In the genomic region with DNA sequence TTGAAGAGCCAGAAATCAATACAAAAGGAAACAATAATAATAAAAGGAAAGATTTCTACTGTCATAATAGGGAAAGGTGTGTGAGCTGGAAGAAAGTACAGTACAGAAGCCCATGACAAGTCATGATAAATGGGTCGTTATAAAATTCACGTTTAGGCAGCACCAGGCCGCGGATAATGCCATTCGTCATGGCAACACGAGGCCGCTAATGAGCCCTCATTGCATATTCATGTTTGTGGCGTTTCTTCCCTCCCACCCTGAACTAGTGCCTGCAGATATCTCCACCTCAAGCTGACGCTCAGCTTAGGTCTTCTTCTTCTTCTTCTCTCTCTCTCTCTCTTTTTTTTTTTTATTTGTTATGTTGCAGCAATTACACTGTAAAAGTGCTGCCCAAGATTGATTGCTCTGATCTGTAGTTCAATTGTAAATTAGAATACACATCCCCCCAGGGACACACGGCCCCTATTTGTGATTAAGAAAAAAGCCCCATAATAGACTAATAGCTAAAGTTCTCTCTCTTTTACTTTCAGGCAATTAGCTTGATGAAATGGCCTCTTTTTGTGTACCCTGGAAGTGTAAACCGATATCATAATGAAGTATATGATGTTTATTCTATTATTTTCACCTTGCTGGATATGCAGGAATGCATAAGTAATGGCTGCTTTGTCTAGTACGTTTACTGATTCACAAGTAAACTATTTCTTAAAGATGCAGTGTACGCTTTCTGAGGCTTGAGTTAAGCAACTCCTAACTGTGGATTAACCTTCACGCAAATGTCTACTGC, we compare ENCODE assay signal across 18 cellular contexts.
DNase-seq lines count a peak whose midpoint lies in the region; ATAC-seq, FAIRE-seq and TF ChIP-seq lines count a peak whose summit lies in the region.
"Had no signal": no experiment of that assay in that cellular context is flagged by ENCODE, and none has a peak within 500 bp of the region (broad histone marks: within the 10 kb centered on the region; RNA-seq: fewer than 3 reads in every experiment).

No MANE protein-coding gene starts in this region.

- peaks cover 37% of the 10 kb centered on the region for H3K4me1 Mint-ChIP-seq in nephron
- H3K4me1 Mint-ChIP-seq: B cell had no signal

- FAIRE-seq in bronchial epithelial cell (lab: Jason Lieb, UNC) = no peak
- FAIRE-seq: endometrium, GM12892 had no signal

- H3K9me3 Mint-ChIP-seq in nephron = no peaks in the 10 kb centered on the region
- H3K9me3 Mint-ChIP-seq: activated T-helper 2 cell treated with anti-CD3 and anti-CD28 coated beads, Interferon-gamma antibody, Interleukin-2, Interleukin-4, amounts not matched to agents 10 μg/mL and 5 μg/mL and 100 μg/mL, durations not matched to agents 14 hours and 24 hours and 36 hours had no signal

- no peaks in the 10 kb centered on the region for H3K36me3 ChIP-seq in bronchial epithelial cell (ENCODE audit: control insufficient read depth, insufficient read depth, low read length)

- H3K4me3 Mint-ChIP-seq in nephron = no peak overlapping the region
- H3K4me3 Mint-ChIP-seq: B cell had no signal

- peak overlapping the region; percentile 64 to 78 (median 72) for H3K27ac Mint-ChIP-seq in nephron
- H3K27ac Mint-ChIP-seq: activated T-helper 2 cell treated with anti-CD3 and anti-CD28 coated beads, Interferon-gamma antibody, Interleukin-2, Interleukin-4, amounts not matched to agents 10 μg/mL and 5 μg/mL and 100 μg/mL, durations not matched to agents 14 hours and 24 hours and 36 hours; B cell had no signal

- DNase-seq in Caki2 (ENCODE audit: low read depth) (peak; percentile 68), NCI-H1105 treated with DMSO at 0.1 percent for 48 hours (lab: John Stamatoyannopoulos, UW) (peak; percentile 21), bronchial epithelial cell (ENCODE audit: low read depth) (peak; percentile 80), NCI-H146 treated with DMSO at 0.1 percent for 48 hours (lab: John Stamatoyannopoulos, UW; ENCODE audit: unreplicated experiment) (no peak), NCI-H82 (lab: John Stamatoyannopoulos, UW) (no peak)
- no peak for DNase-seq in activated naive CD4-positive, alpha-beta T cell treated with Interleukin-2 at 50 U/mL for 16 hours
- DNase-seq: DMS79 treated with DMSO at 0.1 percent for 48 hours; mucosa of descending colon; NCI-H1436 treated with DMSO at 0.1 percent for 48 hours; NK-92 treated with Interleukin-12 subunit alpha and Interleukin-12 subunit beta, amount 100 ng/mL, for 24 hours; stimulated activated CD4-positive, alpha-beta T cell treated with anti-CD3 and anti-CD28 coated beads, Interleukin-4, amount 100 ng/mL, for 4 hours; stimulated activated naive CD4-positive, alpha-beta T cell had no signal

- TF ChIP-seq CTCF in bronchial epithelial cell (IDR thresholded peaks at IDR 0.05; ENCODE audit: insufficient read depth, low read length, severe bottlenecking) (no peak), nephron (IDR thresholded peaks at IDR 0.05; ENCODE audit: unreplicated experiment in 3 of 3) (no peak)

- no peak overlapping the region for H3K4me3 ChIP-seq in bronchial epithelial cell (ENCODE audit: low read depth, low read length)
- H3K4me3 ChIP-seq: mucosa of descending colon had no signal

- H3K27me3 Mint-ChIP-seq in nephron (ENCODE audit: low read depth) = no peaks in the 10 kb centered on the region
- H3K27me3 Mint-ChIP-seq: B cell had no signal

- ATAC-seq in HG03045 (IDR thresholded peaks at IDR 0.05; ENCODE audit: unreplicated experiment) = no peak
- ATAC-seq: mucosa of descending colon had no signal

- H3K27me3 ChIP-seq in bronchial epithelial cell (ENCODE audit: control insufficient read depth, insufficient read depth, low read length) = no peaks in the 10 kb centered on the region

- peaks cover 87% of the 10 kb centered on the region for H3K36me3 Mint-ChIP-seq in nephron (ENCODE audit: low read depth)

- in situ Hi-C loops in Caki2 (cut with HindIII; ENCODE audit: low pct_unique_long_range_greater_than_20kb, low sequenced_read_pairs) = no loop called here

Comparison
In these comparisons a context has a peak if more than half of its experiments do, and no peak if none do; other contexts are left out.
1. DNase-seq: peak in Caki2 (single experiment), NCI-H1105 treated with DMSO at 0.1 percent for 48 hours (single experiment) and bronchial epithelial cell (single experiment); none in activated naive CD4-positive, alpha-beta T cell treated with Interleukin-2 at 50 U/mL for 16 hours (single experiment), NCI-H146 treated with DMSO at 0.1 percent for 48 hours (single experiment) and NCI-H82 (single experiment).